ENCODE assay signal across 21 cellular contexts in the genomic region with DNA sequence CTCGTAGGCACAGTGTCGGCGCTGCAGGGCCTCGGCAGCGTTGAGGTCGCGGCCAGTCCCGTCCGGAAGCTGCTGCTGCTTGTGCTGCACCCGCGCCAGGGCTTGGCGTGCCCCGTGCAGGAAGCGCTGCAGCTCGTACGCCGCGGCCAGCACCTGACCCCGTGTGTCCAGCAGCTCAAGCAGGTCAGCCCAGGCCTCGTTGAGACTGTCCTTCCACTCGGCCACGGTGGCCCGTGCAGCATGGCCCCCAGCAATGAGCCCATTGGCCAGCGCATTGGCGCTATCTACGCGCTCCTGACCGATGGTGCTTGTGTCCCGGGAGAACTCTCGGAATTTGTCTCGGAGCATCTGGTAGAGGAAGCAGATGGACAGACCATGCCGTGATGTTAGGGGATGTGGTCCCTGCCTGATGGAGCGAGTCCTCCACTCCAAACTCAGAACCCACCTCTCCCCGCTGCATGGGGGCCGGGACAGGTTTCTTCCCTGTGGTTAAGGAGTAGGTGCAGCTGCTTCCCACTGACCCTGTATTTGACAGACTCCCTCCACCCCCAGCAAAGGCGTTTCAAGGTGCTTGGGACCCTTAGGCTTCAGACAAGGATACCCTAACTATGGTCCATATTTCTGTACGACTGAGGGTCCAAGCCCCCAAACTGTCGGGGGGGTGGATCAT.
"Had no signal": no experiment of that assay in that cellular context is flagged by ENCODE, and none has a peak within 500 bp of the region (broad histone marks: within the 10 kb centered on the region; RNA-seq: fewer than 3 reads in every experiment).

No MANE protein-coding gene starts in this region.

- H3K4me3 ChIP-seq: coronary artery, heart left ventricle, mucosa of descending colon, pancreas, prostate gland, testis, tibial nerve had no signal

- H3K4me1 ChIP-seq: pancreas, testis, tibial nerve had no signal

- H3K36me3 ChIP-seq: heart left ventricle had no signal

- H3K4me1 Mint-ChIP-seq: endodermal cell had no signal

- H3K9me3 ChIP-seq: heart left ventricle, mucosa of descending colon, pancreas, prostate gland, testis, tibial nerve had no signal

- H3K27me3 Mint-ChIP-seq: stimulated activated naive B cell treated with anti-CD40 and anti-IgM and Interleukin-4, amounts not matched to agents 10 μg/mL and 1 μg/mL and 100 μg/mL, for 72 hours; stimulated activated naive CD8-positive, alpha-beta T cell treated with anti-CD3 and anti-CD28 coated beads, Interleukin-15, amount 100 ng/mL, for 72 hours had no signal

- DNase-seq: effector CD4-positive, alpha-beta T cell; endodermal cell; heart left ventricle; hippocampal formation; left ventricle myocardium superior; mammary epithelial cell; mucosa of descending colon; naive thymus-derived CD8-positive, alpha-beta T cell; nucleus accumbens; retina; stimulated activated CD4-positive, alpha-beta T cell treated with anti-CD3 and anti-CD28 coated beads, Interleukin-2, amount 100 ng/mL, for 24 hours; stimulated activated CD4-positive, alpha-beta T cell treated with anti-CD3 and anti-CD28 coated beads, Interleukin-4, amount 100 ng/mL, for 4 hours; stimulated activated naive B cell treated with anti-CD40 and anti-IgM and Interleukin-4, amounts not matched to agents 10 μg/mL and 1 μg/mL and 100 μg/mL, for 72 hours; stimulated activated naive CD8-positive, alpha-beta T cell treated with anti-CD3 and anti-CD28 coated beads, Interleukin-15, amount 100 ng/mL, for 72 hours; testis had no signal

- H3K36me3 Mint-ChIP-seq: naive thymus-derived CD8-positive, alpha-beta T cell; stimulated activated naive B cell treated with anti-CD40 and anti-IgM and Interleukin-4, amounts not matched to agents 10 μg/mL and 1 μg/mL and 100 μg/mL, for 72 hours had no signal

- H3K27me3 ChIP-seq: heart left ventricle, pancreas, testis, tibial nerve had no signal

- H3K27ac ChIP-seq: coronary artery, heart left ventricle, pancreas, prostate gland, testis, tibial nerve had no signal

- ATAC-seq: heart left ventricle; left colon; left ventricle myocardium superior; mucosa of descending colon; naive thymus-derived CD8-positive, alpha-beta T cell; pancreas; sciatic nerve; stimulated activated naive B cell treated with anti-CD40 and anti-IgM and Interleukin-4, amounts not matched to agents 10 μg/mL and 1 μg/mL and 100 μg/mL, for 72 hours; stimulated activated naive CD8-positive, alpha-beta T cell treated with anti-CD3 and anti-CD28 coated beads, Interleukin-15, amount 100 ng/mL, for 72 hours had no signal

- H3K27ac Mint-ChIP-seq: endodermal cell; naive thymus-derived CD8-positive, alpha-beta T cell; stimulated activated naive B cell treated with anti-CD40 and anti-IgM and Interleukin-4, amounts not matched to agents 10 μg/mL and 1 μg/mL and 100 μg/mL, for 72 hours; stimulated activated naive CD8-positive, alpha-beta T cell treated with anti-CD3 and anti-CD28 coated beads, Interleukin-15, amount 100 ng/mL, for 72 hours had no signal

- H3K4me3 Mint-ChIP-seq: endodermal cell; naive thymus-derived CD8-positive, alpha-beta T cell; stimulated activated naive B cell treated with anti-CD40 and anti-IgM and Interleukin-4, amounts not matched to agents 10 μg/mL and 1 μg/mL and 100 μg/mL, for 72 hours; stimulated activated naive CD8-positive, alpha-beta T cell treated with anti-CD3 and anti-CD28 coated beads, Interleukin-15, amount 100 ng/mL, for 72 hours had no signal

- H3K9me3 Mint-ChIP-seq: endodermal cell; naive thymus-derived CD8-positive, alpha-beta T cell; stimulated activated naive B cell treated with anti-CD40 and anti-IgM and Interleukin-4, amounts not matched to agents 10 μg/mL and 1 μg/mL and 100 μg/mL, for 72 hours; stimulated activated naive CD8-positive, alpha-beta T cell treated with anti-CD3 and anti-CD28 coated beads, Interleukin-15, amount 100 ng/mL, for 72 hours had no signal
